In genomic region chr7:55147736-55148135, GRCh38 we compare ENCODE assay signal across 23 cellular contexts.
"Had no signal": no experiment of that assay in that cellular context is flagged by ENCODE, and none has a peak within 500 bp of the region (broad histone marks: within the 10 kb centered on the region; RNA-seq: fewer than 3 reads in every experiment).

No MANE protein-coding gene starts in this region.

- H3K27me3 ChIP-seq: ovary, right atrium auricular region, right lobe of liver, tibial nerve, vagina had no signal

- ATAC-seq: mucosa of descending colon; naive thymus-derived CD4-positive, alpha-beta T cell; stimulated activated memory B cell treated with anti-CD40 and anti-IgM and Interleukin-4, amounts not matched to agents 10 μg/mL and 1 μg/mL and 100 μg/mL, for 72 hours; stimulated activated naive CD8-positive, alpha-beta T cell treated with anti-CD3 and anti-CD28 coated beads, Interleukin-15, amount 100 ng/mL, for 72 hours had no signal

- H3K9me3 Mint-ChIP-seq: natural killer cell treated with Interleukin-12 subunit alpha and Interleukin-12 subunit beta and Interleukin-15 and Interleukin-18, amount 100 ng/mL, for 72 hours; type B pancreatic cell had no signal

- H3K4me3 Mint-ChIP-seq: naive thymus-derived CD4-positive, alpha-beta T cell; natural killer cell treated with Interleukin-12 subunit alpha and Interleukin-12 subunit beta and Interleukin-15 and Interleukin-18, amount 100 ng/mL, for 72 hours; stimulated activated memory B cell treated with anti-CD40 and anti-IgM and Interleukin-4, amounts not matched to agents 10 μg/mL and 1 μg/mL and 100 μg/mL, for 72 hours; stimulated activated naive CD8-positive, alpha-beta T cell treated with anti-CD3 and anti-CD28 coated beads, Interleukin-15, amount 100 ng/mL, for 72 hours; type B pancreatic cell had no signal

- H3K27ac ChIP-seq: left ventricle myocardium inferior, ovary, right atrium auricular region, right lobe of liver, tibial nerve, vagina had no signal

- H3K27ac Mint-ChIP-seq: naive thymus-derived CD4-positive, alpha-beta T cell; natural killer cell treated with Interleukin-12 subunit alpha and Interleukin-12 subunit beta and Interleukin-15 and Interleukin-18, amount 100 ng/mL, for 72 hours; progenitor cell of endocrine pancreas; stimulated activated memory B cell treated with anti-CD40 and anti-IgM and Interleukin-4, amounts not matched to agents 10 μg/mL and 1 μg/mL and 100 μg/mL, for 72 hours; stimulated activated naive CD8-positive, alpha-beta T cell treated with anti-CD3 and anti-CD28 coated beads, Interleukin-15, amount 100 ng/mL, for 72 hours; type B pancreatic cell had no signal

- DNase-seq: islet precursor cell; left ventricle myocardium inferior; midbrain; mucosa of descending colon; naive thymus-derived CD4-positive, alpha-beta T cell; ovary; right lobe of liver; stimulated activated CD4-positive, alpha-beta T cell treated with anti-CD3 and anti-CD28 coated beads, Interleukin-1b, Interleukin-23, amount 100 ng/mL, for 48 hours; stimulated activated CD4-positive, alpha-beta T cell treated with anti-CD3 and anti-CD28 coated beads, Interleukin-2, amount 100 ng/mL, for 48 hours; stimulated activated CD4-positive, alpha-beta T cell treated with anti-CD3 and anti-CD28 coated beads, Interleukin-4, amount 100 ng/mL, for 4 hours; stimulated activated CD8-positive, alpha-beta memory T cell treated with anti-CD3 and anti-CD28 coated beads, Interleukin-4, amount 100 ng/mL, for 48 hours; stimulated activated naive CD4-positive, alpha-beta T cell treated with Interleukin-2 at 50 U/mL for 16 hours; stimulated activated naive CD8-positive, alpha-beta T cell treated with anti-CD3 and anti-CD28 coated beads, Interleukin-15, amount 100 ng/mL, for 72 hours; substantia nigra had no signal

- H3K4me2 ChIP-seq: smooth muscle cell had no signal

- H3K4me1 Mint-ChIP-seq: naive thymus-derived CD4-positive, alpha-beta T cell; stimulated activated memory B cell treated with anti-CD40 and anti-IgM and Interleukin-4, amounts not matched to agents 10 μg/mL and 1 μg/mL and 100 μg/mL, for 72 hours; stimulated activated naive CD8-positive, alpha-beta T cell treated with anti-CD3 and anti-CD28 coated beads, Interleukin-15, amount 100 ng/mL, for 72 hours had no signal

- H3K4me1 ChIP-seq: right atrium auricular region, tibial nerve, vagina had no signal

- H3K27me3 Mint-ChIP-seq: progenitor cell of endocrine pancreas, type B pancreatic cell had no signal

- H3K9me3 ChIP-seq: left ventricle myocardium inferior, mucosa of descending colon, ovary, right atrium auricular region, right lobe of liver, tibial nerve, vagina had no signal

- H3K4me3 ChIP-seq: left ventricle myocardium inferior, lung, mucosa of descending colon, ovary, right atrium auricular region, right lobe of liver, smooth muscle cell, tibial nerve, vagina had no signal

- H3K36me3 Mint-ChIP-seq: naive thymus-derived CD4-positive, alpha-beta T cell; natural killer cell treated with Interleukin-12 subunit alpha and Interleukin-12 subunit beta and Interleukin-15 and Interleukin-18, amount 100 ng/mL, for 72 hours; stimulated activated memory B cell treated with anti-CD40 and anti-IgM and Interleukin-4, amounts not matched to agents 10 μg/mL and 1 μg/mL and 100 μg/mL, for 72 hours had no signal

- H3K36me3 ChIP-seq: ovary had no signal
